ENCODE assay signal across 20 cellular contexts in the genomic region with DNA sequence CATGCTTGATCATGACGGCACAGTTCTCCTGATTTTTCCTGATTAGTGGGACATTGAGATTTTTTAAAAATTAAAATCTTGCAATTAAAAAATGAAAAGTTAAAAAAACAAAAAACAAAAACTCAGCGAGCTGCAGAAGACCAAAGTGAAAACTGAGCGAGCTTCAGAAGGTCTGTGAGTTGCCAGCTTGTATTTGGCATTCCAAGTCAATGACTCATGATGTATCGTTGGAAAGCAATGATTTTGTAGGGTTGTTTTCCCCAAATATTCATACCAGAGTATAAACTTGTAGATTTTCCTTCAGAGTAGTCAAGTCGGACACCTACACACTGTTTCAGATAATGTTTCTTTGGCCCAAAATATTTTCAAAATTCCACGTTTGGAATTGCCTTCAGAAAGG.
DNase-seq lines count a peak whose midpoint lies in the region; ATAC-seq, FAIRE-seq and TF ChIP-seq lines count a peak whose summit lies in the region.
"Had no signal": no experiment of that assay in that cellular context is flagged by ENCODE, and none has a peak within 500 bp of the region (broad histone marks: within the 10 kb centered on the region; RNA-seq: fewer than 3 reads in every experiment).

No MANE protein-coding gene starts in this region.

- no peak for TF ChIP-seq POLR2A in A549 (IDR thresholded peaks at IDR 0.05; ENCODE audit: low read length)

- H3K27me3 ChIP-seq in adipocyte (replicated peaks; ENCODE audit: control insufficient read depth, insufficient read depth, low read length) = no peaks in the 10 kb centered on the region
- H3K27me3 ChIP-seq: brain microvascular endothelial cell, spleen had no signal

- H3K4me1 Mint-ChIP-seq in natural killer cell = no peaks in the 10 kb centered on the region
- H3K4me1 Mint-ChIP-seq: activated CD4-positive, alpha-beta T cell treated with anti-CD3 and anti-CD28 coated beads, Interleukin-2, amount 10 ng/mL, durations not matched to agents 7 days and 5 days; activated naive CD4-positive, alpha-beta T cell treated with anti-CD3 and anti-CD28 coated beads, Interleukin-2, amount 10 ng/mL, durations not matched to agents 7 days and 5 days had no signal

- no peak overlapping the region for H3K27ac Mint-ChIP-seq in natural killer cell
- H3K27ac Mint-ChIP-seq: activated CD4-positive, alpha-beta T cell treated with anti-CD3 and anti-CD28 coated beads, Interleukin-2, amount 10 ng/mL, durations not matched to agents 7 days and 5 days; activated naive CD4-positive, alpha-beta T cell treated with anti-CD3 and anti-CD28 coated beads, Interleukin-2, amount 10 ng/mL, durations not matched to agents 7 days and 5 days had no signal

- H3K4me2 ChIP-seq in A549 = peak overlapping the region; percentile 34; the same call in 2 of the 3 replicates

- TF ChIP-seq CTCF in A549 (IDR thresholded peaks at IDR 0.05) = no peak
- TF ChIP-seq CTCF in fibroblast of the aortic adventitia (IDR thresholded peaks at IDR 0.05; ENCODE audit: insufficient read depth, low read length) = no peak
- TF ChIP-seq CTCF in natural killer cell (IDR thresholded peaks at IDR 0.05) = no peak

- no peak overlapping the region for H3K9ac ChIP-seq in adipocyte (ENCODE audit: low read length)
- H3K9ac ChIP-seq: parathyroid adenoma had no signal

- TF ChIP-seq RAD21 in A549 (conservative IDR thresholded peaks at IDR 0.05 in 1 of 2, IDR thresholded peaks at IDR 0.05 in 1 of 2) = no peak

- H3K27me3 Mint-ChIP-seq in natural killer cell (ENCODE audit: low read depth in 2 of 2) = no peaks in the 10 kb centered on the region
- H3K27me3 Mint-ChIP-seq: activated CD4-positive, alpha-beta T cell treated with anti-CD3 and anti-CD28 coated beads, Interleukin-2, amount 10 ng/mL, durations not matched to agents 7 days and 5 days; activated naive CD4-positive, alpha-beta T cell treated with anti-CD3 and anti-CD28 coated beads, Interleukin-2, amount 10 ng/mL, durations not matched to agents 7 days and 5 days had no signal

- H3K9me3 ChIP-seq in A549 (no peaks in the 10 kb centered on the region), adipocyte (ENCODE audit: control insufficient read depth, low read length) (no peaks in the 10 kb centered on the region)
- H3K9me3 ChIP-seq: Caco-2 had no signal

- CTCF ChIA-PET in A549 (lab: Yijun Ruan, JAX) = no interaction called here

- peaks cover 6% of the 10 kb centered on the region; the same call in 1 of the 3 replicates for H3K4me1 ChIP-seq in A549
- H3K4me1 ChIP-seq in adipocyte (ENCODE audit: control insufficient read depth, insufficient read depth, low read length) = peaks cover 19% of the 10 kb centered on the region
- H3K4me1 ChIP-seq: parathyroid adenoma, spleen had no signal

- no peak for DNase-seq in A549 (ENCODE audit: low read depth in 1 of 2, low spot score in 1 of 2)
- peak; percentile 64 for DNase-seq in HT1080 (ENCODE audit: low read depth)
- DNase-seq in adipocyte (ENCODE audit: low read depth) = peak; percentile 59
- peak; percentile 64 for DNase-seq in fibroblast of the aortic adventitia (ENCODE audit: low read depth)
- DNase-seq in D341Med (ENCODE audit: low spot score) = no peak
- DNase-seq in SW480 (ENCODE audit: low spot score) = no peak
- no peak for DNase-seq in NCI-H1694 treated with DMSO at 0.1 percent for 48 hours (lab: John Stamatoyannopoulos, UW)
- no peak for DNase-seq in natural killer cell
- DNase-seq: activated CD4-positive, alpha-beta T cell treated with anti-CD3 and anti-CD28 coated beads, Interleukin-2, amount 10 ng/mL, durations not matched to agents 7 days and 5 days; activated naive CD4-positive, alpha-beta T cell treated with anti-CD3 and anti-CD28 coated beads, Interleukin-2, amount 10 ng/mL, durations not matched to agents 7 days and 5 days; brain microvascular endothelial cell; Caco-2; effector CD8-positive, alpha-beta T cell; NCI-H2029 treated with DMSO at 0.1 percent for 48 hours; NCI-H510A treated with DMSO at 0.1 percent for 48 hours; spleen; stimulated activated naive CD4-positive, alpha-beta T cell had no signal

- FAIRE-seq in A549 (lab: Jason Lieb, UNC) = no peak
- FAIRE-seq: frontal cortex, GM12891 had no signal

- no peaks in the 10 kb centered on the region for H3K36me3 Mint-ChIP-seq in natural killer cell
- H3K36me3 Mint-ChIP-seq: activated naive CD4-positive, alpha-beta T cell treated with anti-CD3 and anti-CD28 coated beads, Interleukin-2, amount 10 ng/mL, durations not matched to agents 7 days and 5 days had no signal

- ATAC-seq in A549 = no peak
- ATAC-seq in natural killer cell = no peak

- no peak overlapping the region for H3K4me3 ChIP-seq in A549
- no peak overlapping the region for H3K4me3 ChIP-seq in adipocyte (ENCODE audit: low read length)
- H3K4me3 ChIP-seq in fibroblast of the aortic adventitia (ENCODE audit: low read depth, low read length) = no peak overlapping the region
- H3K4me3 ChIP-seq: spleen had no signal

- intact Hi-C loops in natural killer cell (cut with micrococcal nuclease) = no loop called here

- whole genome bisulfite sequencing in A549 (ENCODE audit: missing lambda C conversion rate) = 25% methylated on average over 6 of the region's 6 CpGs

- no peaks in the 10 kb centered on the region for H3K36me3 ChIP-seq in adipocyte (ENCODE audit: control insufficient read depth, insufficient read depth, low read length, severe bottlenecking)
- H3K36me3 ChIP-seq: brain microvascular endothelial cell, spleen had no signal

- H3K9me3 Mint-ChIP-seq in natural killer cell = peaks cover 0 to 5% of the 10 kb centered on the region in 2 donors

- no peak overlapping the region for H3K27ac ChIP-seq in A549
- H3K27ac ChIP-seq: brain microvascular endothelial cell, parathyroid adenoma, spleen had no signal

- no peak for TF ChIP-seq EP300 in A549 (IDR thresholded peaks at IDR 0.05)

- no peak overlapping the region for H3K4me3 Mint-ChIP-seq in natural killer cell
- H3K4me3 Mint-ChIP-seq: activated CD4-positive, alpha-beta T cell treated with anti-CD3 and anti-CD28 coated beads, Interleukin-2, amount 10 ng/mL, durations not matched to agents 7 days and 5 days; activated naive CD4-positive, alpha-beta T cell treated with anti-CD3 and anti-CD28 coated beads, Interleukin-2, amount 10 ng/mL, durations not matched to agents 7 days and 5 days had no signal

- POLR2A ChIA-PET in A549 (lab: Yijun Ruan, JAX) = no interaction called here

TF ChIP-seq in A549, 52 proteins besides CTCF, POLR2A, EP300 and RAD21:
- TF ChIP-seq NR3C1 (IDR thresholded peaks at IDR 0.05) = no peak
- no peak for TF ChIP-seq FOXS1 (CRISPR knock-in tag; IDR thresholded peaks at IDR 0.05)
- TF ChIP-seq, protein P1, sequence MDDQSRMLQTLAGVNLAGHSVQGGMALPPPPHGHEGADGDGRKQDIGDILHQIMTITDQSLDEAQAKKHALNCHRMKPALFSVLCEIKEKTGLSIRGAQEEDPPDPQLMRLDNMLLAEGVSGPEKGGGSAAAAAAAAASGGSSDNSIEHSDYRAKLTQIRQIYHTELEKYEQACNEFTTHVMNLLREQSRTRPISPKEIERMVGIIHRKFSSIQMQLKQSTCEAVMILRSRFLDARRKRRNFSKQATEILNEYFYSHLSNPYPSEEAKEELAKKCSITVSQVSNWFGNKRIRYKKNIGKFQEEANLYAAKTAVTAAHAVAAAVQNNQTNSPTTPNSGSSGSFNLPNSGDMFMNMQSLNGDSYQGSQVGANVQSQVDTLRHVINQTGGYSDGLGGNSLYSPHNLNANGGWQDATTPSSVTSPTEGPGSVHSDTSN (IDR thresholded peaks at IDR 0.05) = no peak
- TF ChIP-seq TP53 (CRISPR knock-in tag; IDR thresholded peaks at IDR 0.05) = no peak
- no peak for TF ChIP-seq KDM1A (IDR thresholded peaks at IDR 0.05; ENCODE audit: low read depth)

Comparison
In these comparisons a context has a peak if more than half of its experiments do, and no peak if none do; other contexts are left out.
1. DNase-seq: peak in HT1080 (single experiment), adipocyte (single experiment) and fibroblast of the aortic adventitia (single experiment); none in A549 (0 of 2), D341Med (single experiment), SW480 (single experiment), NCI-H1694 treated with DMSO at 0.1 percent for 48 hours (single experiment) and natural killer cell (single experiment).